Comparison of ENCODE assay signal across 7 cellular contexts in the genomic region with DNA sequence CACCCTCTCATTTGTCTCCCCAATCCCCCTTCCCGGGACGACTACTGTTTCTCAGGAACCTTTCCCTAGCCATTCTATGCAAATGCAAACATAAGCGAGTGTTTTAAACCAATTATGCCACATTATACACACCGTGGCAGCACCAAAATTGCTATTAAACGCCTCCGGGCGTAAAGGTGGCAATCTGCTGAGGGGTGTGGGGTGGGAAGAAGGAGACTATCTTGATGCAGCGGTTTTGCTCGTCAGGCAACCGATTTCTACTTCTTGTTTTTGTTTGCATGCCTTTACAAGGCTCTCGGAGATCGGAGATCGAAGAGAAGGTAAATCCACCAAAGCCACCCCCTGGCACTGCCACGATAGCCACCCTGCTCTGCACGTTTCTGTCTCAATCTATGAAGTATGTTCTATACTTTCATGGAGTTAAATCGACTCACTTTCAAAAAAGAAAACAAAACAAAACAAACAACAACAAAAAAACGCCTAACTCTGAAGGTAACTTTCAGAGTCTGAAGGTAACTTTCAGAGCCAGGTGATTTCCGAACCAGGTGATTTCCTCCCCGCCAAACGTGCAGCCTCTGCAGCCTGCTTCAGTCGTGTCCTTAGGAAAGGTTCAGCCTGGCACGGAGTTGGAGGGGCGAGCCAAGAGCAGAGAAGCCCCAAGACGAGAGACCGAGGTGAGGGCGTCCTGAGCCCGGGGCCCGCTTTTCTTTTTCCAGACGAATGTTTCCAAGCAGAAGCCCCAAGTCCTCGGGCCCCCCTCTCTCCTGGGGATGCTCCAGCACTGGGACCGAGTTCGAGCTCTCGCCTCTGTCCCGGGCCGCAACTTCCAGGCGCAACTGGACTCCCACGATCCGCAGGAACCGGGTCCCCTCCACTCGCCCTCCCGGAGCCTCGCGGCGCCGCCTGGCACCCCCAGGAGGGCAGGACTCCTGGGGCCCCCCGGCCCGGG. TPM values are rescaled to one million over a fixed set of nuclear protein-coding genes. Genes with fewer than 3 reads are reported as not detected.
DNase-seq lines count a peak whose midpoint lies in the region; ATAC-seq lines count a peak whose summit lies in the region.

No MANE protein-coding gene starts in this region.

- H3K4me1 ChIP-seq in SJSA1 (replicated peaks) (peaks cover 9% of the 10 kb centered on the region), mesodermal cell (ENCODE audit: control insufficient read depth, insufficient read depth, low read length, poor library complexity, severe bottlenecking) (no peaks in the 10 kb centered on the region)

- 3% methylated on average over 30 to 32 of the region's 47 CpGs for WGBS in mesodermal cell (ENCODE audit: insufficient coverage in 2 of 2), 2 experiments

- H3K27me3 ChIP-seq in SJSA1 (replicated peaks), result peaks cover 11% of the 10 kb centered on the region

- DNase-seq in SJSA1 (ENCODE audit: low read depth in 1 of 2, low spot score in 2 of 2) (no peak), ureter (ENCODE audit: low spot score) (peak; percentile 50), nucleus accumbens (lab: John Stamatoyannopoulos, UW) (no peak)
- peak; percentile 49 for DNase-seq in central memory CD4-positive, alpha-beta T cell

- no peaks in the 10 kb centered on the region for H3K9me3 ChIP-seq in SJSA1 (replicated peaks)
- no peaks in the 10 kb centered on the region for H3K9me3 ChIP-seq in mesodermal cell (ENCODE audit: control insufficient read depth, low read length)

- no peaks in the 10 kb centered on the region for H3K36me3 ChIP-seq in SJSA1
- H3K36me3 ChIP-seq in mesodermal cell (ENCODE audit: control insufficient read depth, insufficient read depth, low read length), result no peaks in the 10 kb centered on the region

- ATAC-seq in GM18868 (IDR thresholded peaks at IDR 0.05; ENCODE audit: unreplicated experiment) (peak; percentile 30), HG02840 (IDR thresholded peaks at IDR 0.05; ENCODE audit: low FRiP score, unreplicated experiment) (peak; percentile 20)

- H3K27ac ChIP-seq in SJSA1, result no peak overlapping the region
- H3K27ac ChIP-seq in mesodermal cell (ENCODE audit: low read depth, low read length, severe bottlenecking), result no peak overlapping the region

- peak overlapping the region; percentile 43 for H3K4me3 ChIP-seq in SJSA1
- H3K4me3 ChIP-seq in mesodermal cell (ENCODE audit: extremely low read depth, insufficient read depth, low read length, poor library complexity, severe bottlenecking), result peak overlapping the region; percentile 61

RNA-seq across cellular contexts. Expression of gene CDK1, which starts 45.8 kb away (rescaled TPM):
- 255 and 302 TPM in 2 replicates for total RNA-seq in SJSA1 (2014; rRNA removed; shearing (Covaris generic))
- polyA plus RNA-seq in mesodermal cell (2013, experiment 1 of 2), result 165 TPM
- 176 TPM for polyA plus RNA-seq in mesodermal cell (2013, experiment 2 of 2)
- total RNA-seq in ureter, result 2.4 TPM

Comparison
In these comparisons a context has a peak if more than half of its experiments do, and no peak if none do; other contexts are left out.
1. DNase-seq: peak in central memory CD4-positive, alpha-beta T cell (single experiment) and ureter (single experiment); none in SJSA1 (0 of 2) and nucleus accumbens (0 of 56).
2. RNA of gene CDK1, which starts 45.8 kb away (total RNA-seq): 255 to 302 TPM in SJSA1; 2.4 TPM in ureter (single experiment); every median in the first group is over 10 times any median in the second.